In genomic region chr7:5528815-5529442, GRCh38 we compare ENCODE assay signal across 8 cellular contexts. TPM values are rescaled to one million over a fixed set of nuclear protein-coding genes. Genes with fewer than 3 reads are reported as not detected.
DNase-seq lines count a peak whose midpoint lies in the region; ATAC-seq and TF ChIP-seq lines count a peak whose summit lies in the region.

No MANE protein-coding gene starts in this region.

- H3K4me3 Mint-ChIP-seq in Caco-2 (ENCODE audit: unreplicated experiment) (peak overlapping the region; percentile 92), osteocyte (ENCODE audit: unreplicated experiment) (peak overlapping the region; percentile 91)

- peaks cover 82% of the 10 kb centered on the region for H3K36me3 Mint-ChIP-seq in Caco-2 (ENCODE audit: insufficient read depth, unreplicated experiment)
- peaks cover 33% of the 10 kb centered on the region for H3K36me3 Mint-ChIP-seq in osteocyte (ENCODE audit: unreplicated experiment)

- intact Hi-C loops in Caco-2 (cut with micrococcal nuclease; ENCODE audit: unreplicated experiment) = no loop called here
- intact Hi-C loops in sciatic nerve (cut with DNase I) = no loop called here

- H3K9me3 Mint-ChIP-seq in Caco-2 (ENCODE audit: unreplicated experiment) (no peaks in the 10 kb centered on the region), osteocyte (ENCODE audit: unreplicated experiment) (no peaks in the 10 kb centered on the region)

- POLR2A ChIA-PET in Caco-2 (lab: Charles Lee) = interaction anchor here (0.6 kb wide), 2 partner anchors 56 to 132 kb away, joined by 3 read pairs; no protein-coding TSS in a partner anchor

- ATAC-seq in sciatic nerve = no peak
- no peak for ATAC-seq in activated CD4-positive, CD25-positive, alpha-beta regulatory T cell treated with anti-CD3 and anti-CD28 coated beads, Interleukin-2, amount 50 U/mL, for 24 hours

- H3K27me3 Mint-ChIP-seq in Caco-2 (ENCODE audit: insufficient read depth, unreplicated experiment) (no peaks in the 10 kb centered on the region), osteocyte (ENCODE audit: unreplicated experiment) (no peaks in the 10 kb centered on the region)

- CTCF ChIA-PET in Caco-2 (lab: Charles Lee) = interaction anchor here (0.6 kb wide), 1 partner anchor 138 kb away, joined by 3 read pairs; no protein-coding TSS in a partner anchor

- H3K27ac ChIP-seq in SJCRH30 = peak overlapping the region; percentile 26
- peak overlapping the region; percentile 99 for H3K27ac ChIP-seq in epithelial cell of prostate

- H3K9me3 ChIP-seq in Caco-2 (no peaks in the 10 kb centered on the region), SJCRH30 (replicated peaks) (no peaks in the 10 kb centered on the region)

- peaks cover 28% of the 10 kb centered on the region for H3K36me3 ChIP-seq in Caco-2 (ENCODE audit: control insufficient read depth, insufficient read depth, low read length)
- H3K36me3 ChIP-seq in SJCRH30 = peaks cover 51% of the 10 kb centered on the region

- DNase-seq in Caco-2 (no peak), SJCRH30 (no peak), epithelial cell of prostate (ENCODE audit: low read depth, low spot score) (no peak), osteocyte (ENCODE audit: extremely low spot score, unreplicated experiment) (no peak), dermis blood vessel endothelial cell (no peak), NOMO-1 treated with DMSO at 0.1 percent for 48 hours (lab: John Stamatoyannopoulos, UW; ENCODE audit: unreplicated experiment) (no peak), sciatic nerve (ENCODE audit: low spot score) (no peak)

- no TSS peak for BruUV-seq in Caco-2 (replicated peaks; lab: Mats Ljungman, UMichigan)

- H3K4me3 ChIP-seq in Caco-2 (ENCODE audit: low read depth, low read length) = peak overlapping the region; percentile 95
- H3K4me3 ChIP-seq in SJCRH30 = peak overlapping the region; percentile 95

- H3K4me1 ChIP-seq in Caco-2 (peaks cover 47% of the 10 kb centered on the region), SJCRH30 (no peaks in the 10 kb centered on the region)

- no peaks in the 10 kb centered on the region for H3K27me3 ChIP-seq in Caco-2 (replicated peaks; ENCODE audit: control insufficient read depth, insufficient read depth, low read length)
- H3K27me3 ChIP-seq in SJCRH30 = no peaks in the 10 kb centered on the region

- H3K27ac Mint-ChIP-seq in Caco-2 (ENCODE audit: unreplicated experiment) = peak overlapping the region; percentile 93
- H3K27ac Mint-ChIP-seq in osteocyte (ENCODE audit: unreplicated experiment) = peak overlapping the region; percentile 92

- H3K4me1 Mint-ChIP-seq in Caco-2 (ENCODE audit: low read depth, unreplicated experiment) (peaks cover 41% of the 10 kb centered on the region), osteocyte (ENCODE audit: unreplicated experiment) (peaks cover 41% of the 10 kb centered on the region)

- TF ChIP-seq CTCF in Caco-2 (IDR thresholded peaks at IDR 0.05; ENCODE audit: insufficient read depth in 1 of 2, low read depth in 1 of 2, low read length in 1 of 2, severe bottlenecking in 1 of 2, unreplicated experiment in 1 of 2) (no peak), osteocyte (IDR thresholded peaks at IDR 0.05) (no peak)

RNA-seq across cellular contexts. Expression of gene ACTB, which starts 1.5 kb away (rescaled TPM):
- 3,565 and 4,201 TPM in 2 replicates for total RNA-seq in Caco-2 (2022)
- 1,484 and 1,492 TPM in 2 replicates for total RNA-seq in SJCRH30 (2014; rRNA removed; shearing (Covaris generic))
- 3,263 and 3,275 TPM in 2 replicates for total RNA-seq in osteocyte
- total RNA-seq in dermis blood vessel endothelial cell = 2,280 and 5,174 TPM in 2 replicates
- total RNA-seq in sciatic nerve = 3,456 TPM

RNA-seq across cellular contexts. Expression of gene FBXL18, which starts 15.3 kb away (rescaled TPM):
- total RNA-seq in Caco-2 (2022) (22.1 and 24.6 TPM in 2 replicates), osteocyte (15.8 and 18.2 TPM in 2 replicates), dermis blood vessel endothelial cell (4.9 and 9.9 TPM in 2 replicates), sciatic nerve (9.9 TPM)
- 10.3 and 10.7 TPM in 2 replicates for total RNA-seq in SJCRH30 (2014; rRNA removed; shearing (Covaris generic))
